In genomic region chr22:50530280-50530856, GRCh38 we compare ENCODE assay signal across 1 cellular context.
A peak's percentile ranks its signal among the peaks of the same experiment; 100 is the strongest.
TF ChIP-seq lines count a peak whose summit lies in the region.

No MANE protein-coding gene starts in this region.

TF ChIP-seq in HepG2, 621 proteins besides CTCF, POLR2A, EP300 and RAD21 (continued from another document and continues in another):
- no peak for TF ChIP-seq GPBP1L1 (CRISPR knock-in tag; IDR thresholded peaks at IDR 0.05)
- no peak for TF ChIP-seq HDAC1 (CRISPR knock-in tag; IDR thresholded peaks at IDR 0.05)
- peak; percentile 39 for TF ChIP-seq ZEB1 (IDR thresholded peaks at IDR 0.05; ENCODE audit: insufficient replicate concordance, low read depth)
- no peak for TF ChIP-seq TRIM22 (IDR thresholded peaks at IDR 0.05)
- TF ChIP-seq JUND (CRISPR knock-in tag; IDR thresholded peaks at IDR 0.05) = peak; percentile 49; the same call in 1 of the 2 replicates
- TF ChIP-seq ZFP62 (CRISPR knock-in tag; IDR thresholded peaks at IDR 0.05) = no peak
- TF ChIP-seq ZBTB43 (CRISPR knock-in tag; conservative IDR thresholded peaks at IDR 0.05) = no peak; the same call in 1 of the 2 replicates
- peak; percentile 67; the same call in 1 of the 2 replicates for TF ChIP-seq ZNF225 (CRISPR knock-in tag; IDR thresholded peaks at IDR 0.05)
- no peak for TF ChIP-seq ZNF281 (CRISPR knock-in tag; IDR thresholded peaks at IDR 0.05; ENCODE audit: borderline replicate concordance)
- no peak for TF ChIP-seq SNAI1 (CRISPR knock-in tag; IDR thresholded peaks at IDR 0.05; ENCODE audit: borderline replicate concordance)
- TF ChIP-seq NFKB2 (CRISPR knock-in tag; IDR thresholded peaks at IDR 0.05; ENCODE audit: borderline replicate concordance) = no peak
- TF ChIP-seq ZNF816 (CRISPR knock-in tag; IDR thresholded peaks at IDR 0.05; ENCODE audit: borderline replicate concordance) = no peak
- no peak for TF ChIP-seq LCORL (IDR thresholded peaks at IDR 0.05)
- TF ChIP-seq LCORL (CRISPR knock-in tag; IDR thresholded peaks at IDR 0.05) = peak; percentile 61; the same call in 1 of the 2 replicates
- TF ChIP-seq PHF8 (CRISPR knock-in tag; IDR thresholded peaks at IDR 0.05) = peak; percentile 68
- peak; percentile 50; the same call in 1 of the 2 replicates for TF ChIP-seq ZNF879 (CRISPR knock-in tag; IDR thresholded peaks at IDR 0.05)
- TF ChIP-seq ZBTB38 (CRISPR knock-in tag; IDR thresholded peaks at IDR 0.05) = peak; percentile 6; the same call in 1 of the 2 replicates
- TF ChIP-seq MLXIP (CRISPR knock-in tag; IDR thresholded peaks at IDR 0.05; ENCODE audit: borderline replicate concordance) = 0 out of 2 replicates have a peak, but pooled peaks have one; percentile 61
- peak; percentile 96 for TF ChIP-seq AGO1 (IDR thresholded peaks at IDR 0.05; ENCODE audit: low read depth, low read length, poor library complexity, severe bottlenecking)
- no peak for TF ChIP-seq DDIT3 (CRISPR knock-in tag; IDR thresholded peaks at IDR 0.05)
- no peak; the same call in 2 of the 3 replicates for TF ChIP-seq MXI1 (IDR thresholded peaks at IDR 0.05; ENCODE audit: borderline replicate concordance, low read depth, low read length)
- TF ChIP-seq CEBPZ (IDR thresholded peaks at IDR 0.05; ENCODE audit: low read length) = no peak
- TF ChIP-seq ZNF598 (CRISPR knock-in tag; IDR thresholded peaks at IDR 0.05; ENCODE audit: borderline replicate concordance) = no peak
- TF ChIP-seq PLSCR1 (CRISPR knock-in tag; IDR thresholded peaks at IDR 0.05; ENCODE audit: borderline replicate concordance) = no peak
- no peak for TF ChIP-seq NFIC (IDR thresholded peaks at IDR 0.05; ENCODE audit: low read length)
- no peak for TF ChIP-seq RFX1 (IDR thresholded peaks at IDR 0.05)
- TF ChIP-seq FOXK2 (IDR thresholded peaks at IDR 0.05) = no peak
- no peak for TF ChIP-seq ARHGAP35 (CRISPR knock-in tag; IDR thresholded peaks at IDR 0.05; ENCODE audit: borderline replicate concordance)
- TF ChIP-seq ZNF792 (CRISPR knock-in tag; IDR thresholded peaks at IDR 0.05) = peak; percentile 32; the same call in 1 of the 2 replicates
- no peak for TF ChIP-seq ZNF512 (CRISPR knock-in tag; IDR thresholded peaks at IDR 0.05)
- no peak for TF ChIP-seq POLR2AphosphoS2 (IDR thresholded peaks at IDR 0.05; ENCODE audit: low read depth, low read length)
- TF ChIP-seq GLMP (CRISPR knock-in tag; IDR thresholded peaks at IDR 0.05; ENCODE audit: borderline replicate concordance) = no peak
- TF ChIP-seq ZNF788 (CRISPR knock-in tag; IDR thresholded peaks at IDR 0.05; ENCODE audit: borderline replicate concordance) = peak; percentile 77
- TF ChIP-seq ZNF615 (CRISPR knock-in tag; IDR thresholded peaks at IDR 0.05; ENCODE audit: borderline replicate concordance) = no peak
- peak; percentile 56; the same call in 1 of the 2 replicates for TF ChIP-seq THAP9 (CRISPR knock-in tag; IDR thresholded peaks at IDR 0.05; ENCODE audit: borderline replicate concordance)
- no peak for TF ChIP-seq SOX13 (IDR thresholded peaks at IDR 0.05)
- TF ChIP-seq SOX13 (CRISPR knock-in tag; conservative IDR thresholded peaks at IDR 0.05 in 1 of 2, IDR thresholded peaks at IDR 0.05 in 1 of 2) = no peak
- no peak for TF ChIP-seq SRSF4 (IDR thresholded peaks at IDR 0.05; ENCODE audit: low read depth, low read length, poor library complexity, severe bottlenecking)
- peak; percentile 92 for TF ChIP-seq BRD4 (CRISPR knock-in tag; IDR thresholded peaks at IDR 0.05)
- peak; percentile 84 for TF ChIP-seq HOXA3 (CRISPR knock-in tag; IDR thresholded peaks at IDR 0.05)
- TF ChIP-seq KDM5B (CRISPR knock-in tag; IDR thresholded peaks at IDR 0.05; ENCODE audit: borderline replicate concordance) = peak; percentile 61
- peak; percentile 46; the same call in 1 of the 2 replicates for TF ChIP-seq SIX4 (CRISPR knock-in tag; IDR thresholded peaks at IDR 0.05)
